1 cellular context compared by ENCODE assay signal in the genomic region with DNA sequence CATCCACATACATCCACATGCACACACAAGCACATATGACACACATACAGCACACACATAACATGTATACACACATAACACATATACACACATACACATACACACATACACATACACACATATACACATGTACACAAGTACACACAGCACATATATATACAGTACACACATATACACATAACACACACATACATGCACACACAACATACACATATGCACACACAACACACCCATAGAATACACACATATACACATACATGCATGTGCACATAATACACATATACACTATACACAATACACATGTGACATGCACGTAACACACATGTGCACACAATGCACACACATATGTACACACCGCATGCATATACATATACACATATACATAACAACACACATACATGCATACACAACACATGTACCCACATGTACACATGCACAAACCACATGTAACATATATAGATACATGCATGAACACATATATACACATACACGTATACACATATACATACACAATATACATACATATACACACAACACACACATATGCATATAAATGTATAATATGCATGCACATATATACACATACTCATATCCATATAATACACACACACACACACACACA.
TF ChIP-seq lines count a peak whose summit lies in the region.

No MANE protein-coding gene starts in this region.

TF ChIP-seq in K562, 482 proteins besides CTCF, POLR2A, EP300 and RAD21 (continued from another document):
- TF ChIP-seq, protein P1, sequence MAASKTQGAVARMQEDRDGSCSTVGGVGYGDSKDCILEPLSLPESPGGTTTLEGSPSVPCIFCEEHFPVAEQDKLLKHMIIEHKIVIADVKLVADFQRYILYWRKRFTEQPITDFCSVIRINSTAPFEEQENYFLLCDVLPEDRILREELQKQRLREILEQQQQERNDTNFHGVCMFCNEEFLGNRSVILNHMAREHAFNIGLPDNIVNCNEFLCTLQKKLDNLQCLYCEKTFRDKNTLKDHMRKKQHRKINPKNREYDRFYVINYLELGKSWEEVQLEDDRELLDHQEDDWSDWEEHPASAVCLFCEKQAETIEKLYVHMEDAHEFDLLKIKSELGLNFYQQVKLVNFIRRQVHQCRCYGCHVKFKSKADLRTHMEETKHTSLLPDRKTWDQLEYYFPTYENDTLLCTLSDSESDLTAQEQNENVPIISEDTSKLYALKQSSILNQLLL (CRISPR knock-in tag; IDR thresholded peaks at IDR 0.05; ENCODE audit: borderline replicate concordance), result no peak
- TF ChIP-seq, protein P2, sequence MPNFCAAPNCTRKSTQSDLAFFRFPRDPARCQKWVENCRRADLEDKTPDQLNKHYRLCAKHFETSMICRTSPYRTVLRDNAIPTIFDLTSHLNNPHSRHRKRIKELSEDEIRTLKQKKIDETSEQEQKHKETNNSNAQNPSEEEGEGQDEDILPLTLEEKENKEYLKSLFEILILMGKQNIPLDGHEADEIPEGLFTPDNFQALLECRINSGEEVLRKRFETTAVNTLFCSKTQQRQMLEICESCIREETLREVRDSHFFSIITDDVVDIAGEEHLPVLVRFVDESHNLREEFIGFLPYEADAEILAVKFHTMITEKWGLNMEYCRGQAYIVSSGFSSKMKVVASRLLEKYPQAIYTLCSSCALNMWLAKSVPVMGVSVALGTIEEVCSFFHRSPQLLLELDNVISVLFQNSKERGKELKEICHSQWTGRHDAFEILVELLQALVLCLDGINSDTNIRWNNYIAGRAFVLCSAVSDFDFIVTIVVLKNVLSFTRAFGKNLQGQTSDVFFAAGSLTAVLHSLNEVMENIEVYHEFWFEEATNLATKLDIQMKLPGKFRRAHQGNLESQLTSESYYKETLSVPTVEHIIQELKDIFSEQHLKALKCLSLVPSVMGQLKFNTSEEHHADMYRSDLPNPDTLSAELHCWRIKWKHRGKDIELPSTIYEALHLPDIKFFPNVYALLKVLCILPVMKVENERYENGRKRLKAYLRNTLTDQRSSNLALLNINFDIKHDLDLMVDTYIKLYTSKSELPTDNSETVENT (CRISPR knock-in tag; IDR thresholded peaks at IDR 0.05), result no peak
- no peak for TF ChIP-seq RBM22 (IDR thresholded peaks at IDR 0.05; ENCODE audit: low read depth, low read length, poor library complexity, severe bottlenecking)
- no peak for TF ChIP-seq GTF2E2 (tag; IDR thresholded peaks at IDR 0.05)
- TF ChIP-seq ARID2 (IDR thresholded peaks at IDR 0.05), result 0 out of 2 replicates have a peak, but pooled peaks have one; percentile 72
- no peak for TF ChIP-seq ZNF75A (CRISPR knock-in tag; IDR thresholded peaks at IDR 0.05)
- TF ChIP-seq RHOXF2B (CRISPR knock-in tag; conservative IDR thresholded peaks at IDR 0.05), result no peak
- TF ChIP-seq, protein P3, sequence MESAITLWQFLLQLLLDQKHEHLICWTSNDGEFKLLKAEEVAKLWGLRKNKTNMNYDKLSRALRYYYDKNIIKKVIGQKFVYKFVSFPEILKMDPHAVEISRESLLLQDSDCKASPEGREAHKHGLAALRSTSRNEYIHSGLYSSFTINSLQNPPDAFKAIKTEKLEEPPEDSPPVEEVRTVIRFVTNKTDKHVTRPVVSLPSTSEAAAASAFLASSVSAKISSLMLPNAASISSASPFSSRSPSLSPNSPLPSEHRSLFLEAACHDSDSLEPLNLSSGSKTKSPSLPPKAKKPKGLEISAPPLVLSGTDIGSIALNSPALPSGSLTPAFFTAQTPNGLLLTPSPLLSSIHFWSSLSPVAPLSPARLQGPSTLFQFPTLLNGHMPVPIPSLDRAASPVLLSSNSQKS (CRISPR knock-in tag; IDR thresholded peaks at IDR 0.05), result no peak
- TF ChIP-seq, protein P4, sequence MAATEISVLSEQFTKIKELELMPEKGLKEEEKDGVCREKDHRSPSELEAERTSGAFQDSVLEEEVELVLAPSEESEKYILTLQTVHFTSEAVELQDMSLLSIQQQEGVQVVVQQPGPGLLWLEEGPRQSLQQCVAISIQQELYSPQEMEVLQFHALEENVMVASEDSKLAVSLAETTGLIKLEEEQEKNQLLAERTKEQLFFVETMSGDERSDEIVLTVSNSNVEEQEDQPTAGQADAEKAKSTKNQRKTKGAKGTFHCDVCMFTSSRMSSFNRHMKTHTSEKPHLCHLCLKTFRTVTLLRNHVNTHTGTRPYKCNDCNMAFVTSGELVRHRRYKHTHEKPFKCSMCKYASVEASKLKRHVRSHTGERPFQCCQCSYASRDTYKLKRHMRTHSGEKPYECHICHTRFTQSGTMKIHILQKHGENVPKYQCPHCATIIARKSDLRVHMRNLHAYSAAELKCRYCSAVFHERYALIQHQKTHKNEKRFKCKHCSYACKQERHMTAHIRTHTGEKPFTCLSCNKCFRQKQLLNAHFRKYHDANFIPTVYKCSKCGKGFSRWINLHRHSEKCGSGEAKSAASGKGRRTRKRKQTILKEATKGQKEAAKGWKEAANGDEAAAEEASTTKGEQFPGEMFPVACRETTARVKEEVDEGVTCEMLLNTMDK (IDR thresholded peaks at IDR 0.05; ENCODE audit: borderline replicate concordance, insufficient read depth, low read depth, low read length, poor library complexity, severe bottlenecking), result no peak
- 0 out of 2 replicates have a peak, but pooled peaks have one; percentile 35 for TF ChIP-seq NCOR1 (IDR thresholded peaks at IDR 0.05)
- TF ChIP-seq POLR3A (IDR thresholded peaks at IDR 0.05; ENCODE audit: borderline replicate concordance, extremely low read depth, insufficient read depth, insufficient read length), result no peak
- TF ChIP-seq IRF2 (CRISPR knock-in tag; IDR thresholded peaks at IDR 0.05), result no peak
- peak in 1 of 2 experiments; percentile 95; a peak in 2 of 4 replicates for TF ChIP-seq KDM1A (IDR thresholded peaks at IDR 0.05)
- no peak for TF ChIP-seq ELF1 (tag; IDR thresholded peaks at IDR 0.05)
- TF ChIP-seq ZNF24 (IDR thresholded peaks at IDR 0.05), result no peak
- no peak for TF ChIP-seq ZNF311 (CRISPR knock-in tag; IDR thresholded peaks at IDR 0.05)
- no peak for TF ChIP-seq ZNF586 (CRISPR knock-in tag; conservative IDR thresholded peaks at IDR 0.05)
- TF ChIP-seq, protein P5, sequence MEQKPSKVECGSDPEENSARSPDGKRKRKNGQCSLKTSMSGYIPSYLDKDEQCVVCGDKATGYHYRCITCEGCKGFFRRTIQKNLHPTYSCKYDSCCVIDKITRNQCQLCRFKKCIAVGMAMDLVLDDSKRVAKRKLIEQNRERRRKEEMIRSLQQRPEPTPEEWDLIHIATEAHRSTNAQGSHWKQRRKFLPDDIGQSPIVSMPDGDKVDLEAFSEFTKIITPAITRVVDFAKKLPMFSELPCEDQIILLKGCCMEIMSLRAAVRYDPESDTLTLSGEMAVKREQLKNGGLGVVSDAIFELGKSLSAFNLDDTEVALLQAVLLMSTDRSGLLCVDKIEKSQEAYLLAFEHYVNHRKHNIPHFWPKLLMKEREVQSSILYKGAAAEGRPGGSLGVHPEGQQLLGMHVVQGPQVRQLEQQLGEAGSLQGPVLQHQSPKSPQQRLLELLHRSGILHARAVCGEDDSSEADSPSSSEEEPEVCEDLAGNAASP (IDR thresholded peaks at IDR 0.05), result no peak
- TF ChIP-seq ZNF431 (CRISPR knock-in tag; IDR thresholded peaks at IDR 0.05), result no peak
- 0 out of 2 replicates have a peak, but pooled peaks have one; percentile 28 for TF ChIP-seq OTX1 (CRISPR knock-in tag; IDR thresholded peaks at IDR 0.05)
- TF ChIP-seq SRF (CRISPR knock-in tag; IDR thresholded peaks at IDR 0.05), result no peak
- TF ChIP-seq NRF1 (conservative IDR thresholded peaks at IDR 0.05 in 1 of 2, IDR thresholded peaks at IDR 0.05 in 1 of 2), result no peak
- no peak for TF ChIP-seq ZNF134 (CRISPR knock-in tag; conservative IDR thresholded peaks at IDR 0.05)
- TF ChIP-seq PHF20 (IDR thresholded peaks at IDR 0.05; ENCODE audit: partially characterized antibody), result peak; percentile 56
- TF ChIP-seq PPARD (CRISPR knock-in tag; IDR thresholded peaks at IDR 0.05), result no peak
- TF ChIP-seq SMAD1 (IDR thresholded peaks at IDR 0.05; ENCODE audit: low read depth, low read length, partially characterized antibody), result no peak
- TF ChIP-seq, protein P6, sequence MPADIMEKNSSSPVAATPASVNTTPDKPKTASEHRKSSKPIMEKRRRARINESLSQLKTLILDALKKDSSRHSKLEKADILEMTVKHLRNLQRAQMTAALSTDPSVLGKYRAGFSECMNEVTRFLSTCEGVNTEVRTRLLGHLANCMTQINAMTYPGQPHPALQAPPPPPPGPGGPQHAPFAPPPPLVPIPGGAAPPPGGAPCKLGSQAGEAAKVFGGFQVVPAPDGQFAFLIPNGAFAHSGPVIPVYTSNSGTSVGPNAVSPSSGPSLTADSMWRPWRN (IDR thresholded peaks at IDR 0.05; ENCODE audit: low read depth), result no peak
- TF ChIP-seq MYBL2 (IDR thresholded peaks at IDR 0.05; ENCODE audit: low read depth), result no peak
- TF ChIP-seq MYBL2 (CRISPR knock-in tag; IDR thresholded peaks at IDR 0.05; ENCODE audit: borderline replicate concordance), result no peak
- TF ChIP-seq RBFOX2 (IDR thresholded peaks at IDR 0.05; ENCODE audit: low read depth, low read length), result no peak
- TF ChIP-seq FIP1L1 (IDR thresholded peaks at IDR 0.05; ENCODE audit: low read depth, low read length, poor library complexity, severe bottlenecking), result no peak
- TF ChIP-seq ARHGAP35 (IDR thresholded peaks at IDR 0.05; ENCODE audit: partially characterized antibody), result peak; percentile 9
- TF ChIP-seq, protein P7, sequence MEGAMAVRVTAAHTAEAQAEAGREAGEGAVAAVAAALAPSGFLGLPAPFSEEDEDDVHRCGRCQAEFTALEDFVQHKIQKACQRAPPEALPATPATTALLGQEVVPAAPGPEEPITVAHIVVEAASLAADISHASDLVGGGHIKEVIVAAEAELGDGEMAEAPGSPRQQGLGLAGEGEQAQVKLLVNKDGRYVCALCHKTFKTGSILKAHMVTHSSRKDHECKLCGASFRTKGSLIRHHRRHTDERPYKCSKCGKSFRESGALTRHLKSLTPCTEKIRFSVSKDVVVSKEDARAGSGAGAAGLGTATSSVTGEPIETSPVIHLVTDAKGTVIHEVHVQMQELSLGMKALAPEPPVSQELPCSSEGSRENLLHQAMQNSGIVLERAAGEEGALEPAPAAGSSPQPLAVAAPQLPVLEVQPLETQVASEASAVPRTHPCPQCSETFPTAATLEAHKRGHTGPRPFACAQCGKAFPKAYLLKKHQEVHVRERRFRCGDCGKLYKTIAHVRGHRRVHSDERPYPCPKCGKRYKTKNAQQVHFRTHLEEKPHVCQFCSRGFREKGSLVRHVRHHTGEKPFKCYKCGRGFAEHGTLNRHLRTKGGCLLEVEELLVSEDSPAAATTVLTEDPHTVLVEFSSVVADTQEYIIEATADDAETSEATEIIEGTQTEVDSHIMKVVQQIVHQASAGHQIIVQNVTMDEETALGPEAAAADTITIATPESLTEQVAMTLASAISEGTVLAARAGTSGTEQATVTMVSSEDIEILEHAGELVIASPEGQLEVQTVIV (CRISPR knock-in tag; IDR thresholded peaks at IDR 0.05; ENCODE audit: borderline replicate concordance), result no peak
- TF ChIP-seq TRIM28 (IDR thresholded peaks at IDR 0.05), result no peak
- TF ChIP-seq RBM39 (optimal IDR thresholded peaks at IDR 0.05; ENCODE audit: low read depth, low read length), result no peak
- no peak for TF ChIP-seq KLF13 (tag; IDR thresholded peaks at IDR 0.05; ENCODE audit: borderline replicate concordance, low read depth)
- TF ChIP-seq NCOA6 (IDR thresholded peaks at IDR 0.05), result no peak
- TF ChIP-seq ZNF3 (CRISPR knock-in tag; IDR thresholded peaks at IDR 0.05), result no peak
- no peak for TF ChIP-seq ADNP (tag; IDR thresholded peaks at IDR 0.05)
- TF ChIP-seq, protein P8, sequence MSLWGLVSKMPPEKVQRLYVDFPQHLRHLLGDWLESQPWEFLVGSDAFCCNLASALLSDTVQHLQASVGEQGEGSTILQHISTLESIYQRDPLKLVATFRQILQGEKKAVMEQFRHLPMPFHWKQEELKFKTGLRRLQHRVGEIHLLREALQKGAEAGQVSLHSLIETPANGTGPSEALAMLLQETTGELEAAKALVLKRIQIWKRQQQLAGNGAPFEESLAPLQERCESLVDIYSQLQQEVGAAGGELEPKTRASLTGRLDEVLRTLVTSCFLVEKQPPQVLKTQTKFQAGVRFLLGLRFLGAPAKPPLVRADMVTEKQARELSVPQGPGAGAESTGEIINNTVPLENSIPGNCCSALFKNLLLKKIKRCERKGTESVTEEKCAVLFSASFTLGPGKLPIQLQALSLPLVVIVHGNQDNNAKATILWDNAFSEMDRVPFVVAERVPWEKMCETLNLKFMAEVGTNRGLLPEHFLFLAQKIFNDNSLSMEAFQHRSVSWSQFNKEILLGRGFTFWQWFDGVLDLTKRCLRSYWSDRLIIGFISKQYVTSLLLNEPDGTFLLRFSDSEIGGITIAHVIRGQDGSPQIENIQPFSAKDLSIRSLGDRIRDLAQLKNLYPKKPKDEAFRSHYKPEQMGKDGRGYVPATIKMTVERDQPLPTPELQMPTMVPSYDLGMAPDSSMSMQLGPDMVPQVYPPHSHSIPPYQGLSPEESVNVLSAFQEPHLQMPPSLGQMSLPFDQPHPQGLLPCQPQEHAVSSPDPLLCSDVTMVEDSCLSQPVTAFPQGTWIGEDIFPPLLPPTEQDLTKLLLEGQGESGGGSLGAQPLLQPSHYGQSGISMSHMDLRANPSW (CRISPR knock-in tag; IDR thresholded peaks at IDR 0.05), result no peak
- TF ChIP-seq ZNF79 (CRISPR knock-in tag; IDR thresholded peaks at IDR 0.05; ENCODE audit: low read depth), result no peak
TF ChIP-seq in K562: peak in this region for 7.
